In genomic region chr4:150010525-150011126, GRCh38 we compare ENCODE assay signal across 8 cellular contexts.
A peak's percentile ranks its signal among the peaks of the same experiment; 100 is the strongest.
DNase-seq lines count a peak whose midpoint lies in the region; ATAC-seq and TF ChIP-seq lines count a peak whose summit lies in the region.

No MANE protein-coding gene starts in this region.

- no peak overlapping the region for H3K27ac Mint-ChIP-seq in WTC11
- no peak overlapping the region for H3K27ac Mint-ChIP-seq in stimulated activated naive B cell treated with anti-CD40 and anti-IgM and Interleukin-4, amounts not matched to agents 10 μg/mL and 1 μg/mL and 100 μg/mL, for 72 hours

- CTCF ChIA-PET in WTC11 (lab: Charles Lee), result interaction anchor here (1.3 to 2.4 kb wide), 4 partner anchors 68 to 232 kb away, joined by 4 to 7 read pairs (median 6); partner anchors contain the start of gene DCLK2

- POLR2A ChIA-PET in WTC11 (lab: Charles Lee), result no interaction called here

- TF ChIP-seq CTCF in WTC11 (IDR thresholded peaks at IDR 0.05), result peak; percentile 31

- DNase-seq in ELR (ENCODE audit: low read depth) (peak; percentile 70), H7 (peak; percentile 16), NCI-H146 treated with DMSO at 0.1 percent for 48 hours (lab: John Stamatoyannopoulos, UW; ENCODE audit: unreplicated experiment) (peak; percentile 43), WTC11 (ENCODE audit: low spot score) (no peak), hepatic stellate cell (ENCODE audit: low spot score) (peak; percentile 28), activated gamma-delta T cell (lab: John Stamatoyannopoulos, UW) (no peak)
- no peak for DNase-seq in stimulated activated naive B cell treated with anti-CD40 and anti-IgM and Interleukin-4, amounts not matched to agents 10 μg/mL and 1 μg/mL and 100 μg/mL, for 72 hours
- DNase-seq in activated naive CD4-positive, alpha-beta T cell treated with Interleukin-2 at 50 U/mL for 16 hours, result no peak

- no peak overlapping the region for H3K4me3 Mint-ChIP-seq in WTC11
- no peak overlapping the region for H3K4me3 Mint-ChIP-seq in stimulated activated naive B cell treated with anti-CD40 and anti-IgM and Interleukin-4, amounts not matched to agents 10 μg/mL and 1 μg/mL and 100 μg/mL, for 72 hours

- H3K36me3 Mint-ChIP-seq in WTC11, result peaks cover 8% of the 10 kb centered on the region
- H3K36me3 Mint-ChIP-seq in stimulated activated naive B cell treated with anti-CD40 and anti-IgM and Interleukin-4, amounts not matched to agents 10 μg/mL and 1 μg/mL and 100 μg/mL, for 72 hours, result no peaks in the 10 kb centered on the region

- ATAC-seq in WTC11, result peak; percentile 93
- ATAC-seq in stimulated activated naive B cell treated with anti-CD40 and anti-IgM and Interleukin-4, amounts not matched to agents 10 μg/mL and 1 μg/mL and 100 μg/mL, for 72 hours (replicated peaks), result peak; percentile 58 to 65

- no peaks in the 10 kb centered on the region for H3K27me3 Mint-ChIP-seq in WTC11 (ENCODE audit: low read depth)
- H3K27me3 Mint-ChIP-seq in stimulated activated naive B cell treated with anti-CD40 and anti-IgM and Interleukin-4, amounts not matched to agents 10 μg/mL and 1 μg/mL and 100 μg/mL, for 72 hours, result no peaks in the 10 kb centered on the region

- no peak overlapping the region for H3K4me3 ChIP-seq in H7 (ENCODE audit: insufficient read depth, low read depth, low read length)

- H3K9me3 Mint-ChIP-seq in WTC11, result peaks cover 14% of the 10 kb centered on the region
- H3K9me3 Mint-ChIP-seq in stimulated activated naive B cell treated with anti-CD40 and anti-IgM and Interleukin-4, amounts not matched to agents 10 μg/mL and 1 μg/mL and 100 μg/mL, for 72 hours, result peaks cover 0 to 3% of the 10 kb centered on the region in 2 donors

- H3K36me3 ChIP-seq in H7 (replicated peaks; ENCODE audit: control insufficient read depth, insufficient read depth, low read length), result no peaks in the 10 kb centered on the region

- H3K27me3 ChIP-seq in H7 (ENCODE audit: control insufficient read depth, insufficient read depth, low read length), result no peaks in the 10 kb centered on the region

- H3K4me1 Mint-ChIP-seq in WTC11, result peaks cover 6% of the 10 kb centered on the region
- peaks cover 2% of the 10 kb centered on the region in 2 donors for H3K4me1 Mint-ChIP-seq in stimulated activated naive B cell treated with anti-CD40 and anti-IgM and Interleukin-4, amounts not matched to agents 10 μg/mL and 1 μg/mL and 100 μg/mL, for 72 hours

TF ChIP-seq in WTC11, 78 proteins besides CTCF, POLR2A, EP300 and RAD21:
- TF ChIP-seq JUN (CRISPR knock-in tag; IDR thresholded peaks at IDR 0.05), result no peak
TF ChIP-seq in WTC11: peak in this region for 0.

Comparison
In these comparisons a context has a peak if more than half of its experiments do, and no peak if none do; other contexts are left out.
1. DNase-seq: peak in ELR (single experiment), H7 (single experiment), NCI-H146 treated with DMSO at 0.1 percent for 48 hours (single experiment) and hepatic stellate cell (single experiment); none in WTC11 (single experiment), stimulated activated naive B cell treated with anti-CD40 and anti-IgM and Interleukin-4, amounts not matched to agents 10 μg/mL and 1 μg/mL and 100 μg/mL, for 72 hours (single experiment), activated gamma-delta T cell (single experiment) and activated naive CD4-positive, alpha-beta T cell treated with Interleukin-2 at 50 U/mL for 16 hours (single experiment).